In genomic region chr16:1964046-1964505, GRCh38 we compare ENCODE assay signal across 9 cellular contexts. TPM values are rescaled to one million over a fixed set of nuclear protein-coding genes. Genes with fewer than 3 reads are reported as not detected.
DNase-seq lines count a peak whose midpoint lies in the region; ATAC-seq, FAIRE-seq and TF ChIP-seq lines count a peak whose summit lies in the region.
"Had no signal": no experiment of that assay in that cellular context is flagged by ENCODE, and none has a peak within 500 bp of the region (broad histone marks: within the 10 kb centered on the region; RNA-seq: fewer than 3 reads in every experiment).

No MANE protein-coding gene starts in this region.

- peak overlapping the region; percentile 72 to 97 (median 93) for H3K27ac Mint-ChIP-seq in brain

- H3K27ac ChIP-seq in BLaER1 = peak overlapping the region; percentile 96
- H3K27ac ChIP-seq in HepG2 (ENCODE audit: extremely low read length, insufficient read depth, low read length) = peak overlapping the region; percentile 88
- H3K27ac ChIP-seq in subcutaneous abdominal adipose tissue (ENCODE audit: low read depth, low read length) = peak overlapping the region; percentile 77

- TF ChIP-seq EP300 in HepG2 (IDR thresholded peaks at IDR 0.05; ENCODE audit: low read depth in 2 of 2, low read length in 2 of 2) = no peak
- TF ChIP-seq EP300 in HepG2 (CRISPR knock-in tag; IDR thresholded peaks at IDR 0.05; ENCODE audit: borderline replicate concordance) = no peak

- H3K27me3 ChIP-seq in BLaER1 (no peaks in the 10 kb centered on the region), NT2/D1 (ENCODE audit: insufficient read depth, insufficient read length) (no peaks in the 10 kb centered on the region), HepG2 (ENCODE audit: control insufficient read depth in 1 of 2, insufficient read depth in 2 of 2, low read length in 2 of 2) (no peaks in the 10 kb centered on the region; a peak in 1 of 5 replicates), subcutaneous abdominal adipose tissue (ENCODE audit: control insufficient read depth in 5 of 5, insufficient read depth in 4 of 5, low read length in 5 of 5) (no peaks in the 10 kb centered on the region)

- no TSS peak for BruUV-seq in HepG2 (replicated peaks; lab: Mats Ljungman, UMichigan)

- intact Hi-C loops in HepG2 (cut with micrococcal nuclease; ENCODE audit: unreplicated experiment) = no loop called here

- H3K4me3 ChIP-seq in BLaER1 (peak overlapping the region; percentile 90), NT2/D1 (ENCODE audit: insufficient read length, low read depth) (peak overlapping the region; percentile 90), HepG2 (replicated peaks in 1 of 3; ENCODE audit: insufficient read depth in 1 of 3, low read depth in 2 of 3, low read length in 3 of 3) (peak overlapping the region; percentile 84 to 94 (median 92)), subcutaneous abdominal adipose tissue (ENCODE audit: low read depth in 1 of 5, low read length in 5 of 5) (peak overlapping the region; percentile 80 to 90 (median 85))

- in situ Hi-C loops in HepG2 (cut with HindIII; ENCODE audit: extremely low pct_ligation_motif_present, low pct_unique_long_range_greater_than_20kb) = no loop called here

- H3K9me3 ChIP-seq in BLaER1 (no peaks in the 10 kb centered on the region), NT2/D1 (ENCODE audit: insufficient read depth, low read length) (no peaks in the 10 kb centered on the region), HepG2 (ENCODE audit: low read length) (no peaks in the 10 kb centered on the region), subcutaneous abdominal adipose tissue (ENCODE audit: control insufficient read depth in 5 of 5, low read length in 5 of 5) (no peaks in the 10 kb centered on the region)

- peaks cover 50% of the 10 kb centered on the region for H3K4me1 Mint-ChIP-seq in brain

- DNase-seq in NT2/D1 (ENCODE audit: low read depth, low spot score) (no peak), HepG2 (ENCODE audit: low spot score) (no peak), kidney glomerular epithelial cell (lab: John Stamatoyannopoulos, UW) (no peak), midbrain (lab: John Stamatoyannopoulos, UW) (no peak)

- CTCF ChIA-PET in HepG2 (lab: Yijun Ruan, JAX; ENCODE audit: low intra/inter-chr PET ratio, low total read pairs) = no interaction called here

- H3K4me1 ChIP-seq in BLaER1 = peaks cover 48% of the 10 kb centered on the region
- H3K4me1 ChIP-seq in NT2/D1 (ENCODE audit: insufficient read depth, insufficient read length) = peaks cover 4% of the 10 kb centered on the region
- peaks cover 45% of the 10 kb centered on the region for H3K4me1 ChIP-seq in HepG2 (ENCODE audit: insufficient read depth, low read length)
- H3K4me1 ChIP-seq in subcutaneous abdominal adipose tissue (ENCODE audit: control insufficient read depth in 5 of 5, insufficient read depth in 5 of 5, low read length in 5 of 5) = peaks cover 3 to 41% (median 38%) of the 10 kb centered on the region in 5 donors

- no peak for TF ChIP-seq CTCF in brain (conservative IDR thresholded peaks at IDR 0.05)
- TF ChIP-seq CTCF in HepG2 (CRISPR knock-in tag; IDR thresholded peaks at IDR 0.05) = peak; percentile 5; the same call in 1 of the 2 replicates

- TF ChIP-seq RAD21 in HepG2 (CRISPR knock-in tag; IDR thresholded peaks at IDR 0.05) = no peak

- no peak for TF ChIP-seq POLR2A in HepG2 (IDR thresholded peaks at IDR 0.05; ENCODE audit: insufficient read depth in 1 of 2, low read depth in 2 of 2, low read length in 2 of 2)

- peaks cover 0 to 6% (median 0%) of the 10 kb centered on the region in 5 experiments for H3K9me3 Mint-ChIP-seq in brain

- POLR2A ChIA-PET in HepG2 (lab: Yijun Ruan, JAX) = interaction anchor here (0.5 to 3.1 kb wide), 47 partner anchors 8 to 288 kb away, joined by 3 to 131 read pairs (median 7); partner anchors contain the start of genes ECI1, EME2, FAHD1 and GFER

- H3K27me3 Mint-ChIP-seq in brain = peaks cover 10% of the 10 kb centered on the region

- H4K20me1 ChIP-seq in BLaER1 = peaks cover 44% of the 10 kb centered on the region
- H4K20me1 ChIP-seq in HepG2 (ENCODE audit: insufficient read depth, low read length) = peaks cover 34% of the 10 kb centered on the region

- peak; percentile 1 for ATAC-seq in GM19467 (IDR thresholded peaks at IDR 0.05; ENCODE audit: unreplicated experiment)
- no peak for ATAC-seq in HepG2

- 2% methylated on average over 18 of the region's 33 CpGs for WGBS in HepG2 (ENCODE audit: low lambda C conversion rate)

- H3K4me2 ChIP-seq in BLaER1 (peak overlapping the region; percentile 88), HepG2 (ENCODE audit: low read depth, low read length) (peak overlapping the region; percentile 94)

- peaks cover 43% of the 10 kb centered on the region for H3K79me2 ChIP-seq in HepG2 (ENCODE audit: insufficient read depth, low read length)

- H3K36me3 ChIP-seq in BLaER1 = peaks cover 40% of the 10 kb centered on the region
- H3K36me3 ChIP-seq in NT2/D1 (ENCODE audit: insufficient read depth, insufficient read length, low read length) = peaks cover 62% of the 10 kb centered on the region
- peaks cover 3 to 19% of the 10 kb centered on the region in 2 experiments; a peak in 3 of 5 replicates for H3K36me3 ChIP-seq in HepG2 (replicated peaks in 1 of 2; ENCODE audit: control insufficient read depth in 1 of 2, insufficient read depth in 2 of 2, low read length in 2 of 2)
- H3K36me3 ChIP-seq in subcutaneous abdominal adipose tissue (ENCODE audit: control insufficient read depth in 5 of 5, insufficient read depth in 5 of 5, low read length in 5 of 5) = peaks cover 0 to 27% (median 24%) of the 10 kb centered on the region in 5 donors

- H3K9ac ChIP-seq in BLaER1 (peak overlapping the region; percentile 97), NT2/D1 (ENCODE audit: insufficient read length, low read depth) (peak overlapping the region; percentile 98), HepG2 (ENCODE audit: insufficient read depth, low read depth, low read length) (peak overlapping the region; percentile 92), subcutaneous abdominal adipose tissue (ENCODE audit: low read length in 5 of 5) (peak overlapping the region; percentile 43 to 98 (median 90))

- peak overlapping the region; percentile 93 to 98 (median 96) for H3K4me3 Mint-ChIP-seq in brain

- FAIRE-seq in HepG2 (lab: Jason Lieb, UNC) = no peak

- H2AFZ ChIP-seq in HepG2 (ENCODE audit: low read length) = no peak overlapping the region

- H3K36me3 Mint-ChIP-seq in brain = peaks cover 32% of the 10 kb centered on the region

RNA-seq across cellular contexts. Expression of gene RPS2, which starts 0.6 kb away (rescaled TPM):
- polyA plus RNA-seq in brain (ENCODE audit: insufficient read depth, low read depth, low replicate concordance) = 3,590 TPM
- total RNA-seq in HepG2 (2016; rRNA removed; fragmentation: Illumina TruSeq; extraction: Trizol) = 1,908 and 1,988 TPM in 2 replicates
- 7,477 and 8,510 TPM in 2 replicates for total RNA-seq in HepG2 (2016; cell fraction: cytosol; rRNA removed; fragmentation: Illumina TruSeq; extraction: Trizol; ENCODE audit: low read depth)
- total RNA-seq in HepG2 (2016; cell fraction: insoluble cytoplasmic fraction; rRNA removed; fragmentation: Illumina TruSeq; extraction: Trizol) = 1,713 and 1,999 TPM in 2 replicates
- 6,682 and 6,920 TPM in 2 replicates for total RNA-seq in HepG2 (2016; cell fraction: membrane; rRNA removed; fragmentation: Illumina TruSeq; extraction: Trizol)
- total RNA-seq in HepG2 (2016; cell fraction: nucleus; rRNA removed; fragmentation: Illumina TruSeq; extraction: Trizol) = 868 and 972 TPM in 2 replicates
- polyA plus RNA-seq in HepG2 (2011; rRNA removed) = 4,513 and 4,514 TPM in 2 replicates
- 4,562 and 7,573 TPM in 2 replicates for polyA plus RNA-seq in HepG2 (2011; cell fraction: cytosol; rRNA removed)
- polyA plus RNA-seq in HepG2 (2011; cell fraction: nucleus; rRNA removed) = 3,188 and 3,237 TPM in 2 replicates
- 2,719 and 4,159 TPM in 2 replicates for polyA plus RNA-seq in HepG2 (2012)
- 15,334 and 17,742 TPM in 2 replicates for polyA plus RNA-seq in HepG2 (2016; cell fraction: cytosol; fragmentation: Illumina TruSeq; extraction: Trizol; ENCODE audit: low read depth)
- 2,736 and 3,340 TPM in 2 replicates for polyA plus RNA-seq in HepG2 (2016; cell fraction: insoluble cytoplasmic fraction; fragmentation: Illumina TruSeq; extraction: Trizol; ENCODE audit: low read depth)
- 10,909 and 11,775 TPM in 2 replicates for polyA plus RNA-seq in HepG2 (2016; cell fraction: membrane; fragmentation: Illumina TruSeq; extraction: Trizol; ENCODE audit: low read depth)
- polyA plus RNA-seq in HepG2 (2016; cell fraction: nucleus; fragmentation: Illumina TruSeq; extraction: Trizol; ENCODE audit: insufficient read depth, low read depth) = 2,261 and 2,419 TPM in 2 replicates
- polyA minus RNA-seq in HepG2 (2011; rRNA and poly(A)+ RNA removed; ENCODE audit: low replicate concordance) = 5,720 and 6,943 TPM in 2 replicates
- polyA minus RNA-seq in HepG2 (2011; cell fraction: cytosol; rRNA and poly(A)+ RNA removed) = 2,159 and 2,271 TPM in 2 replicates
- 430 and 534 TPM in 2 replicates for polyA minus RNA-seq in HepG2 (2011; cell fraction: nucleus; rRNA and poly(A)+ RNA removed)

RNA-seq across cellular contexts. Expression of gene RNF151, which starts 2.6 kb away (rescaled TPM):
- not detected for polyA plus RNA-seq in brain (ENCODE audit: insufficient read depth, low read depth, low replicate concordance)
- total RNA-seq in HepG2 (2016; rRNA removed; fragmentation: Illumina TruSeq; extraction: Trizol) = not detected in 2 replicates
- total RNA-seq in HepG2 (2016; cell fraction: cytosol; rRNA removed; fragmentation: Illumina TruSeq; extraction: Trizol; ENCODE audit: low read depth) = not detected in 2 replicates
- not detected in 2 replicates for total RNA-seq in HepG2 (2016; cell fraction: insoluble cytoplasmic fraction; rRNA removed; fragmentation: Illumina TruSeq; extraction: Trizol)
- not detected in 2 replicates for total RNA-seq in HepG2 (2016; cell fraction: membrane; rRNA removed; fragmentation: Illumina TruSeq; extraction: Trizol)
- not detected in 2 replicates for total RNA-seq in HepG2 (2016; cell fraction: nucleus; rRNA removed; fragmentation: Illumina TruSeq; extraction: Trizol)
- not detected in 2 replicates for polyA plus RNA-seq in HepG2 (2011; rRNA removed)
- 0.09 TPM in 1 of 2 replicates, not detected in the other for polyA plus RNA-seq in HepG2 (2011; cell fraction: cytosol; rRNA removed)
- polyA plus RNA-seq in HepG2 (2011; cell fraction: nucleus; rRNA removed) = 0.50 TPM in 1 of 2 replicates, not detected in the other
- not detected in 2 replicates for polyA plus RNA-seq in HepG2 (2012)
- not detected in 2 replicates for polyA plus RNA-seq in HepG2 (2016; cell fraction: cytosol; fragmentation: Illumina TruSeq; extraction: Trizol; ENCODE audit: low read depth)
- polyA plus RNA-seq in HepG2 (2016; cell fraction: insoluble cytoplasmic fraction; fragmentation: Illumina TruSeq; extraction: Trizol; ENCODE audit: low read depth) = not detected in 2 replicates
- polyA plus RNA-seq in HepG2 (2016; cell fraction: membrane; fragmentation: Illumina TruSeq; extraction: Trizol; ENCODE audit: low read depth) = not detected in 2 replicates
- polyA plus RNA-seq in HepG2 (2016; cell fraction: nucleus; fragmentation: Illumina TruSeq; extraction: Trizol; ENCODE audit: insufficient read depth, low read depth) = not detected in 2 replicates
- polyA minus RNA-seq in HepG2 (2011; rRNA and poly(A)+ RNA removed; ENCODE audit: low replicate concordance) = 0.28 TPM in 1 of 2 replicates, not detected in the other
- polyA minus RNA-seq in HepG2 (2011; cell fraction: cytosol; rRNA and poly(A)+ RNA removed) = not detected in 2 replicates
- not detected in 2 replicates for polyA minus RNA-seq in HepG2 (2011; cell fraction: nucleus; rRNA and poly(A)+ RNA removed)
- total RNA-seq: LHCN-M2 had no signal

RNA-seq across cellular contexts. Expression of gene NDUFB10, which starts 4.7 kb away (rescaled TPM):
- polyA plus RNA-seq in brain (ENCODE audit: insufficient read depth, low read depth, low replicate concordance) = 281 TPM
- 143 and 157 TPM in 2 replicates for total RNA-seq in HepG2 (2016; rRNA removed; fragmentation: Illumina TruSeq; extraction: Trizol)
- total RNA-seq in HepG2 (2016; cell fraction: cytosol; rRNA removed; fragmentation: Illumina TruSeq; extraction: Trizol; ENCODE audit: low read depth) = 74.8 and 95.4 TPM in 2 replicates
- 145 TPM in 2 replicates for total RNA-seq in HepG2 (2016; cell fraction: insoluble cytoplasmic fraction; rRNA removed; fragmentation: Illumina TruSeq; extraction: Trizol)
- 96.5 and 119 TPM in 2 replicates for total RNA-seq in HepG2 (2016; cell fraction: membrane; rRNA removed; fragmentation: Illumina TruSeq; extraction: Trizol)
- total RNA-seq in HepG2 (2016; cell fraction: nucleus; rRNA removed; fragmentation: Illumina TruSeq; extraction: Trizol) = 52.6 and 56.0 TPM in 2 replicates
- 68.6 and 73.7 TPM in 2 replicates for polyA plus RNA-seq in HepG2 (2011; rRNA removed)
- 111 and 159 TPM in 2 replicates for polyA plus RNA-seq in HepG2 (2011; cell fraction: cytosol; rRNA removed)
- 63.4 and 64.1 TPM in 2 replicates for polyA plus RNA-seq in HepG2 (2011; cell fraction: nucleus; rRNA removed)
- 74.9 and 80.6 TPM in 2 replicates for polyA plus RNA-seq in HepG2 (2012)
- 121 and 146 TPM in 2 replicates for polyA plus RNA-seq in HepG2 (2016; cell fraction: cytosol; fragmentation: Illumina TruSeq; extraction: Trizol; ENCODE audit: low read depth)
- 185 and 203 TPM in 2 replicates for polyA plus RNA-seq in HepG2 (2016; cell fraction: insoluble cytoplasmic fraction; fragmentation: Illumina TruSeq; extraction: Trizol; ENCODE audit: low read depth)
- 122 and 150 TPM in 2 replicates for polyA plus RNA-seq in HepG2 (2016; cell fraction: membrane; fragmentation: Illumina TruSeq; extraction: Trizol; ENCODE audit: low read depth)
- polyA plus RNA-seq in HepG2 (2016; cell fraction: nucleus; fragmentation: Illumina TruSeq; extraction: Trizol; ENCODE audit: insufficient read depth, low read depth) = 134 and 138 TPM in 2 replicates
- polyA minus RNA-seq in HepG2 (2011; rRNA and poly(A)+ RNA removed; ENCODE audit: low replicate concordance) = 54.4 and 101 TPM in 2 replicates
- polyA minus RNA-seq in HepG2 (2011; cell fraction: cytosol; rRNA and poly(A)+ RNA removed) = 63.5 and 64.7 TPM in 2 replicates
- 15.9 and 21.5 TPM in 2 replicates for polyA minus RNA-seq in HepG2 (2011; cell fraction: nucleus; rRNA and poly(A)+ RNA removed)

RNA-seq across cellular contexts. Expression of gene TBL3, which starts 7.8 kb away (rescaled TPM):
- polyA plus RNA-seq in brain (ENCODE audit: insufficient read depth, low read depth, low replicate concordance) (82.7 TPM), HepG2 (2011; rRNA removed) (16.8 and 24.9 TPM in 2 replicates)
- 31.2 and 38.0 TPM in 2 replicates for total RNA-seq in HepG2 (2016; rRNA removed; fragmentation: Illumina TruSeq; extraction: Trizol)
- 6.2 and 6.3 TPM in 2 replicates for total RNA-seq in HepG2 (2016; cell fraction: cytosol; rRNA removed; fragmentation: Illumina TruSeq; extraction: Trizol; ENCODE audit: low read depth)
- 28.7 and 44.0 TPM in 2 replicates for total RNA-seq in HepG2 (2016; cell fraction: insoluble cytoplasmic fraction; rRNA removed; fragmentation: Illumina TruSeq; extraction: Trizol)
- 9.1 and 10.6 TPM in 2 replicates for total RNA-seq in HepG2 (2016; cell fraction: membrane; rRNA removed; fragmentation: Illumina TruSeq; extraction: Trizol)
- total RNA-seq in HepG2 (2016; cell fraction: nucleus; rRNA removed; fragmentation: Illumina TruSeq; extraction: Trizol) = 26.8 and 27.8 TPM in 2 replicates
- 16.1 and 29.4 TPM in 2 replicates for polyA plus RNA-seq in HepG2 (2011; cell fraction: cytosol; rRNA removed)
- 117 and 165 TPM in 2 replicates for polyA plus RNA-seq in HepG2 (2011; cell fraction: nucleus; rRNA removed)
- 19.7 and 30.1 TPM in 2 replicates for polyA plus RNA-seq in HepG2 (2012)
- 6.0 and 6.6 TPM in 2 replicates for polyA plus RNA-seq in HepG2 (2016; cell fraction: cytosol; fragmentation: Illumina TruSeq; extraction: Trizol; ENCODE audit: low read depth)
- polyA plus RNA-seq in HepG2 (2016; cell fraction: insoluble cytoplasmic fraction; fragmentation: Illumina TruSeq; extraction: Trizol; ENCODE audit: low read depth) = 21.7 and 29.9 TPM in 2 replicates
- polyA plus RNA-seq in HepG2 (2016; cell fraction: membrane; fragmentation: Illumina TruSeq; extraction: Trizol; ENCODE audit: low read depth) = 7.9 and 9.7 TPM in 2 replicates
- polyA plus RNA-seq in HepG2 (2016; cell fraction: nucleus; fragmentation: Illumina TruSeq; extraction: Trizol; ENCODE audit: insufficient read depth, low read depth) = 47.3 and 47.9 TPM in 2 replicates
- 72.5 and 77.5 TPM in 2 replicates for polyA minus RNA-seq in HepG2 (2011; rRNA and poly(A)+ RNA removed; ENCODE audit: low replicate concordance)
- 26.4 and 31.2 TPM in 2 replicates for polyA minus RNA-seq in HepG2 (2011; cell fraction: cytosol; rRNA and poly(A)+ RNA removed)
- 18.5 and 19.3 TPM in 2 replicates for polyA minus RNA-seq in HepG2 (2011; cell fraction: nucleus; rRNA and poly(A)+ RNA removed)

RNA-seq across cellular contexts. Expression of gene RPL3L, which starts 9.6 kb away (rescaled TPM):
- polyA plus RNA-seq in brain (ENCODE audit: insufficient read depth, low read depth, low replicate concordance) (not detected), HepG2 (2011; rRNA removed) (0.17 and 0.30 TPM in 2 replicates)
- total RNA-seq in HepG2 (2016; rRNA removed; fragmentation: Illumina TruSeq; extraction: Trizol) = not detected in 2 replicates
- 1.0 TPM in 1 of 2 replicates, not detected in the other for total RNA-seq in HepG2 (2016; cell fraction: cytosol; rRNA removed; fragmentation: Illumina TruSeq; extraction: Trizol; ENCODE audit: low read depth)
- total RNA-seq in HepG2 (2016; cell fraction: insoluble cytoplasmic fraction; rRNA removed; fragmentation: Illumina TruSeq; extraction: Trizol) = 0.43 TPM in 1 of 2 replicates, not detected in the other
- total RNA-seq in HepG2 (2016; cell fraction: membrane; rRNA removed; fragmentation: Illumina TruSeq; extraction: Trizol) = 0.52 and 1.1 TPM in 2 replicates
- total RNA-seq in HepG2 (2016; cell fraction: nucleus; rRNA removed; fragmentation: Illumina TruSeq; extraction: Trizol) = 1.1 TPM in 2 replicates
- polyA plus RNA-seq in HepG2 (2011; cell fraction: cytosol; rRNA removed) = 0.06 and 0.11 TPM in 2 replicates
- 0.17 and 0.26 TPM in 2 replicates for polyA plus RNA-seq in HepG2 (2011; cell fraction: nucleus; rRNA removed)
- 0.64 and 1.1 TPM in 2 replicates for polyA plus RNA-seq in HepG2 (2012)
- polyA plus RNA-seq in HepG2 (2016; cell fraction: cytosol; fragmentation: Illumina TruSeq; extraction: Trizol; ENCODE audit: low read depth) = not detected in 2 replicates
- not detected in 2 replicates for polyA plus RNA-seq in HepG2 (2016; cell fraction: insoluble cytoplasmic fraction; fragmentation: Illumina TruSeq; extraction: Trizol; ENCODE audit: low read depth)
- polyA plus RNA-seq in HepG2 (2016; cell fraction: membrane; fragmentation: Illumina TruSeq; extraction: Trizol; ENCODE audit: low read depth) = 0.07 TPM in 1 of 2 replicates, not detected in the other
- not detected in 2 replicates for polyA plus RNA-seq in HepG2 (2016; cell fraction: nucleus; fragmentation: Illumina TruSeq; extraction: Trizol; ENCODE audit: insufficient read depth, low read depth)
- polyA minus RNA-seq in HepG2 (2011; rRNA and poly(A)+ RNA removed; ENCODE audit: low replicate concordance) = 3.8 TPM in 1 of 2 replicates, not detected in the other
- 0.89 TPM in 1 of 2 replicates, not detected in the other for polyA minus RNA-seq in HepG2 (2011; cell fraction: cytosol; rRNA and poly(A)+ RNA removed)
- 3.0 TPM in 1 of 2 replicates, not detected in the other for polyA minus RNA-seq in HepG2 (2011; cell fraction: nucleus; rRNA and poly(A)+ RNA removed)
- total RNA-seq: LHCN-M2 had no signal
